ENCODE assay signal across 1 cellular context in genomic region chr14:105528197-105528858, GRCh38.
TF ChIP-seq lines count a peak whose summit lies in the region.

No MANE protein-coding gene starts in this region.

TF ChIP-seq in HEK293, 187 proteins besides CTCF, POLR2A, EP300 and RAD21 (continued from another document and continues in another):
- TF ChIP-seq KLF17 (tag by site-specific recombination; IDR thresholded peaks at IDR 0.05), result no peak; the same call in 1 of the 2 replicates
- no peak for TF ChIP-seq ZNF426 (tag by site-specific recombination; IDR thresholded peaks at IDR 0.05)
- peak; percentile 76; the same call in 1 of the 2 replicates for TF ChIP-seq ZNF561 (tag by site-specific recombination; IDR thresholded peaks at IDR 0.05; ENCODE audit: borderline replicate concordance)
- no peak for TF ChIP-seq ZNF624 (tag by site-specific recombination; IDR thresholded peaks at IDR 0.05)
- TF ChIP-seq ZNF280C (tag by site-specific recombination; IDR thresholded peaks at IDR 0.05), result no peak
- TF ChIP-seq MZF1 (tag by site-specific recombination; IDR thresholded peaks at IDR 0.05; ENCODE audit: borderline replicate concordance), result no peak
- no peak for TF ChIP-seq RBAK (tag by site-specific recombination; IDR thresholded peaks at IDR 0.05)
- no peak for TF ChIP-seq ZNF169 (tag by site-specific recombination; IDR thresholded peaks at IDR 0.05)
- no peak for TF ChIP-seq ZNF280D (tag by site-specific recombination; IDR thresholded peaks at IDR 0.05)
- TF ChIP-seq ZBTB17 (tag by site-specific recombination; IDR thresholded peaks at IDR 0.05), result peak; percentile 84
- no peak for TF ChIP-seq ZNF701 (tag by site-specific recombination; IDR thresholded peaks at IDR 0.05)
- peak; percentile 93 for TF ChIP-seq ZEB2 (tag by site-specific recombination; IDR thresholded peaks at IDR 0.05)
- no peak for TF ChIP-seq ZNF513 (tag by site-specific recombination; IDR thresholded peaks at IDR 0.05)
- 0 out of 2 replicates have a peak, but pooled peaks have one; percentile 73 for TF ChIP-seq ZNF501 (tag by site-specific recombination; IDR thresholded peaks at IDR 0.05)
- TF ChIP-seq PATZ1 (tag by site-specific recombination; IDR thresholded peaks at IDR 0.05), result peak; percentile 86
- peak; percentile 48; the same call in 1 of the 2 replicates for TF ChIP-seq KLF10 (tag by site-specific recombination; IDR thresholded peaks at IDR 0.05)
- TF ChIP-seq ZNF223 (tag by site-specific recombination; IDR thresholded peaks at IDR 0.05), result no peak
- TF ChIP-seq ZNF121 (tag by site-specific recombination; IDR thresholded peaks at IDR 0.05), result 0 out of 2 replicates have a peak, but pooled peaks have one; percentile 8
- peak; percentile 83 for TF ChIP-seq GLIS1 (tag by site-specific recombination; IDR thresholded peaks at IDR 0.05)
- no peak for TF ChIP-seq ZNF549 (tag by site-specific recombination; IDR thresholded peaks at IDR 0.05)
- no peak for TF ChIP-seq REPIN1 (tag by site-specific recombination; IDR thresholded peaks at IDR 0.05; ENCODE audit: low read depth)
- TF ChIP-seq ZNF398 (tag by site-specific recombination; IDR thresholded peaks at IDR 0.05), result no peak; the same call in 1 of the 2 replicates
- TF ChIP-seq ZNF677 (tag by site-specific recombination; IDR thresholded peaks at IDR 0.05), result no peak
- no peak for TF ChIP-seq HOXA7 (CRISPR knock-in tag; IDR thresholded peaks at IDR 0.05; ENCODE audit: borderline replicate concordance)
- no peak for TF ChIP-seq ZBTB49 (tag by site-specific recombination; IDR thresholded peaks at IDR 0.05; ENCODE audit: low read depth)
- TF ChIP-seq ZNF596 (tag by site-specific recombination; IDR thresholded peaks at IDR 0.05), result 0 out of 2 replicates have a peak, but pooled peaks have one; percentile 12
- peak; percentile 70; the same call in 1 of the 2 replicates for TF ChIP-seq ZFP69B (tag by site-specific recombination; IDR thresholded peaks at IDR 0.05)
- TF ChIP-seq KLF8 (tag by site-specific recombination; IDR thresholded peaks at IDR 0.05), result peak; percentile 80
- TF ChIP-seq ZNF510 (tag by site-specific recombination; IDR thresholded peaks at IDR 0.05; ENCODE audit: insufficient replicate concordance), result no peak
- TF ChIP-seq ZNF274 (IDR thresholded peaks at IDR 0.05; ENCODE audit: low read length), result no peak
- TF ChIP-seq ZNF274 (tag by site-specific recombination; IDR thresholded peaks at IDR 0.05; ENCODE audit: borderline replicate concordance), result no peak
- TF ChIP-seq ZSCAN30 (tag by site-specific recombination; IDR thresholded peaks at IDR 0.05), result peak; percentile 97
- TF ChIP-seq KLF1 (tag by site-specific recombination; IDR thresholded peaks at IDR 0.05), result no peak
- no peak for TF ChIP-seq ZNF214 (tag by site-specific recombination; IDR thresholded peaks at IDR 0.05; ENCODE audit: borderline replicate concordance)
- TF ChIP-seq ZNF140 (tag by site-specific recombination; IDR thresholded peaks at IDR 0.05), result no peak
- no peak for TF ChIP-seq ZNF174 (tag by site-specific recombination; IDR thresholded peaks at IDR 0.05)
- TF ChIP-seq ZNF146 (tag by site-specific recombination; IDR thresholded peaks at IDR 0.05), result no peak
- no peak for TF ChIP-seq ZNF621 (tag by site-specific recombination; IDR thresholded peaks at IDR 0.05)
- TF ChIP-seq INSM2 (tag by site-specific recombination; IDR thresholded peaks at IDR 0.05), result no peak; the same call in 1 of the 2 replicates
- TF ChIP-seq ZNF660 (tag by site-specific recombination; IDR thresholded peaks at IDR 0.05), result peak; percentile 84
- no peak for TF ChIP-seq TRIM28 (IDR thresholded peaks at IDR 0.05; ENCODE audit: borderline replicate concordance, low read length)
- TF ChIP-seq ZSCAN23 (tag by site-specific recombination; IDR thresholded peaks at IDR 0.05), result no peak
- TF ChIP-seq ZNF785 (tag by site-specific recombination; IDR thresholded peaks at IDR 0.05), result no peak
- TF ChIP-seq SCRT2 (tag by site-specific recombination; IDR thresholded peaks at IDR 0.05), result no peak
- no peak for TF ChIP-seq ZNF548 (tag by site-specific recombination; IDR thresholded peaks at IDR 0.05)
- TF ChIP-seq ZBTB8A (tag by site-specific recombination; IDR thresholded peaks at IDR 0.05), result peak; percentile 37; the same call in 1 of the 2 replicates
- TF ChIP-seq SETDB1 (IDR thresholded peaks at IDR 0.05; ENCODE audit: insufficient read length, low read length), result no peak
- TF ChIP-seq ZNF324 (tag by site-specific recombination; IDR thresholded peaks at IDR 0.05), result no peak
- no peak for TF ChIP-seq ZNF132 (tag by site-specific recombination; IDR thresholded peaks at IDR 0.05; ENCODE audit: borderline replicate concordance)
- no peak for TF ChIP-seq ZFP3 (tag by site-specific recombination; IDR thresholded peaks at IDR 0.05; ENCODE audit: low read depth)
- TF ChIP-seq ZNF133 (tag by site-specific recombination; IDR thresholded peaks at IDR 0.05), result no peak
- peak; percentile 42 for TF ChIP-seq ZFHX2 (tag by site-specific recombination; conservative IDR thresholded peaks at IDR 0.05)
- no peak for TF ChIP-seq ZNF394 (tag by site-specific recombination; IDR thresholded peaks at IDR 0.05; ENCODE audit: borderline replicate concordance)
- TF ChIP-seq ZNF391 (tag by site-specific recombination; IDR thresholded peaks at IDR 0.05; ENCODE audit: borderline replicate concordance, low read depth), result no peak
